ENCODE assay signal across 1 cellular context in the genomic region with DNA sequence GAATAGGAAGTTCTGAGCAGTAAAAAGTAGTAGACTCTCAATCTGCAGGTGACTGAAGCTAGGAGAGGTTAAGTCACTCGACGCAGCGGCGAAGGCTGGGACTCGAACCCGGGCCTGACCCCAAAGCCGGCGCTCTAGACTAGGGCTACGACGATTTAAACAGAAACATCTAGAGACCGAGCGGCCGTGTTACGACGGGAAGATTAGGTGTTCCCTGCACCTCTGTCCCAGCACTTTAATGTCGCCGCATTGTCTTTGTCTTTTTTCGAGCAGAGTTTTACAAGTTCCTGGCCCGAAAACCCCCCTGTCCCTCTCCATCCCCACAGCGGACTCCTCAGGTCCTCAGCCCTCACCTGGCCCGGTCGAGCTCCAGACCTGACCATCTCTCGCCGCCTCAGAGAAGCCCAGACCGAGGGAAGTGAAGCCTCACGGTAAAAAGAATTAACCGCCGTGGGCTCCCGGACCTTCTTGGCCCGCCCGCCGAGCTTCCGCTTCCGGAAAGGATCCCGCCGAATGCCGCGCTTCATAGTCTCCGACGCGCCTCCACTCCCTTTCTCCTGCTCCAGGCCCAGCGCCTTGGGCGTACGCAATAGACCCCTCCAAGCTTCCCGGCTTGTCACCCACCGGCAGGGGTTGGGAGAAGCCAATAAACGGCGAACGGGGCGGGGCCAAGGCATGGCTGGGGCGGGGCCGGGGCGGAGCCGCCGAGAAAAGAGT.
A peak's percentile ranks its signal among the peaks of the same experiment; 100 is the strongest.
TF ChIP-seq lines count a peak whose summit lies in the region.

CCDC14 (minus strand) TSS at position 439 of the 717 bp plus-strand sequence; CDS start at position 383, 56 bp downstream.

TF ChIP-seq in HepG2, 621 proteins besides CTCF, POLR2A, EP300 and RAD21 (continued from another document and continues in another):
- TF ChIP-seq AFF4 (CRISPR knock-in tag; IDR thresholded peaks at IDR 0.05) (no peak), ATF7-NPFF (CRISPR knock-in tag; IDR thresholded peaks at IDR 0.05; ENCODE audit: low read depth) (peak; percentile 79; the same call in 1 of the 2 replicates), DBP (CRISPR knock-in tag; IDR thresholded peaks at IDR 0.05; ENCODE audit: not compliant biosample characterization) (no peak), SNRNP70 (IDR thresholded peaks at IDR 0.05; ENCODE audit: low read depth, low read length) (no peak), NCOA5 (CRISPR knock-in tag; IDR thresholded peaks at IDR 0.05) (no peak), ZNF136 (CRISPR knock-in tag; IDR thresholded peaks at IDR 0.05; ENCODE audit: low read depth) (peak; percentile 73; the same call in 1 of the 2 replicates), ZBTB7B (CRISPR knock-in tag; IDR thresholded peaks at IDR 0.05) (0 out of 2 replicates have a peak, but pooled peaks have one; percentile 47), ZNF333 (CRISPR knock-in tag; IDR thresholded peaks at IDR 0.05; ENCODE audit: borderline replicate concordance) (no peak), ATF1 (CRISPR knock-in tag; IDR thresholded peaks at IDR 0.05) (no peak), ZSCAN29 (CRISPR knock-in tag; conservative IDR thresholded peaks at IDR 0.05) (no peak), MED13 (CRISPR knock-in tag; IDR thresholded peaks at IDR 0.05) (peak; percentile 66; the same call in 1 of the 2 replicates), ZNF501 (CRISPR knock-in tag; IDR thresholded peaks at IDR 0.05) (peak; percentile 83), NONO (IDR thresholded peaks at IDR 0.05) (no peak), NONO (CRISPR knock-in tag; conservative IDR thresholded peaks at IDR 0.05) (0 out of 2 replicates have a peak, but pooled peaks have one; percentile 53), TAF15 (IDR thresholded peaks at IDR 0.05; ENCODE audit: low read depth, low read length, poor library complexity, severe bottlenecking) (no peak), ZNF775 (CRISPR knock-in tag; IDR thresholded peaks at IDR 0.05; ENCODE audit: borderline replicate concordance) (no peak), FOXO4 (CRISPR knock-in tag; conservative IDR thresholded peaks at IDR 0.05) (no peak), MTF2 (CRISPR knock-in tag; IDR thresholded peaks at IDR 0.05; ENCODE audit: borderline replicate concordance) (no peak), RXRA (CRISPR knock-in tag; IDR thresholded peaks at IDR 0.05) (no peak; the same call in 1 of the 2 replicates), KMT2A (CRISPR knock-in tag; IDR thresholded peaks at IDR 0.05) (peak; percentile 73), MTA1 (CRISPR knock-in tag; IDR thresholded peaks at IDR 0.05; ENCODE audit: borderline replicate concordance) (peak; percentile 46; the same call in 1 of the 2 replicates), ZZZ3 (CRISPR knock-in tag; IDR thresholded peaks at IDR 0.05; ENCODE audit: borderline replicate concordance) (no peak), NCOA2 (CRISPR knock-in tag; IDR thresholded peaks at IDR 0.05) (no peak), DZIP1 (CRISPR knock-in tag; IDR thresholded peaks at IDR 0.05) (0 out of 2 replicates have a peak, but pooled peaks have one; percentile 31), BRD4 (CRISPR knock-in tag; IDR thresholded peaks at IDR 0.05) (no peak), RARA (CRISPR knock-in tag; IDR thresholded peaks at IDR 0.05) (0 out of 2 replicates have a peak, but pooled peaks have one; percentile 5), ZNF891 (CRISPR knock-in tag; IDR thresholded peaks at IDR 0.05) (no peak; the same call in 1 of the 2 replicates), ELF3 (CRISPR knock-in tag; IDR thresholded peaks at IDR 0.05) (peak; percentile 61; the same call in 1 of the 2 replicates), KLF6 (CRISPR knock-in tag; IDR thresholded peaks at IDR 0.05) (no peak), ZNF34 (CRISPR knock-in tag; IDR thresholded peaks at IDR 0.05; ENCODE audit: borderline replicate concordance) (no peak), PBX3 (CRISPR knock-in tag; IDR thresholded peaks at IDR 0.05; ENCODE audit: borderline replicate concordance) (no peak), RBFOX2 (IDR thresholded peaks at IDR 0.05; ENCODE audit: low read depth, low read length) (peak; percentile 67), GATAD2A (CRISPR knock-in tag; IDR thresholded peaks at IDR 0.05) (peak; percentile 40; the same call in 1 of the 2 replicates), TEAD2 (CRISPR knock-in tag; IDR thresholded peaks at IDR 0.05) (no peak), SP1 (IDR thresholded peaks at IDR 0.05) (no peak), SP1 (CRISPR knock-in tag; IDR thresholded peaks at IDR 0.05) (peak; percentile 78), CBX1 (IDR thresholded peaks at IDR 0.05; ENCODE audit: low read depth) (no peak)
- TF ChIP-seq, protein P1, sequence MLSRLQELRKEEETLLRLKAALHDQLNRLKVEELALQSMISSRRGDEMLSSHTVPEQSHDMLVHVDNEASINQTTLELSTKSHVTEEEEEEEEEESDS (CRISPR knock-in tag; IDR thresholded peaks at IDR 0.05; ENCODE audit: borderline replicate concordance) = no peak
- TF ChIP-seq, protein P2, sequence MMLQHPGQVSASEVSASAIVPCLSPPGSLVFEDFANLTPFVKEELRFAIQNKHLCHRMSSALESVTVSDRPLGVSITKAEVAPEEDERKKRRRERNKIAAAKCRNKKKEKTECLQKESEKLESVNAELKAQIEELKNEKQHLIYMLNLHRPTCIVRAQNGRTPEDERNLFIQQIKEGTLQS (CRISPR knock-in tag; IDR thresholded peaks at IDR 0.05) = no peak
- TF ChIP-seq, protein P3, sequence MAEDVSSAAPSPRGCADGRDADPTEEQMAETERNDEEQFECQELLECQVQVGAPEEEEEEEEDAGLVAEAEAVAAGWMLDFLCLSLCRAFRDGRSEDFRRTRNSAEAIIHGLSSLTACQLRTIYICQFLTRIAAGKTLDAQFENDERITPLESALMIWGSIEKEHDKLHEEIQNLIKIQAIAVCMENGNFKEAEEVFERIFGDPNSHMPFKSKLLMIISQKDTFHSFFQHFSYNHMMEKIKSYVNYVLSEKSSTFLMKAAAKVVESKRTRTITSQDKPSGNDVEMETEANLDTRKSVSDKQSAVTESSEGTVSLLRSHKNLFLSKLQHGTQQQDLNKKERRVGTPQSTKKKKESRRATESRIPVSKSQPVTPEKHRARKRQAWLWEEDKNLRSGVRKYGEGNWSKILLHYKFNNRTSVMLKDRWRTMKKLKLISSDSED (CRISPR knock-in tag; IDR thresholded peaks at IDR 0.05) = no peak
- TF ChIP-seq, protein P4, sequence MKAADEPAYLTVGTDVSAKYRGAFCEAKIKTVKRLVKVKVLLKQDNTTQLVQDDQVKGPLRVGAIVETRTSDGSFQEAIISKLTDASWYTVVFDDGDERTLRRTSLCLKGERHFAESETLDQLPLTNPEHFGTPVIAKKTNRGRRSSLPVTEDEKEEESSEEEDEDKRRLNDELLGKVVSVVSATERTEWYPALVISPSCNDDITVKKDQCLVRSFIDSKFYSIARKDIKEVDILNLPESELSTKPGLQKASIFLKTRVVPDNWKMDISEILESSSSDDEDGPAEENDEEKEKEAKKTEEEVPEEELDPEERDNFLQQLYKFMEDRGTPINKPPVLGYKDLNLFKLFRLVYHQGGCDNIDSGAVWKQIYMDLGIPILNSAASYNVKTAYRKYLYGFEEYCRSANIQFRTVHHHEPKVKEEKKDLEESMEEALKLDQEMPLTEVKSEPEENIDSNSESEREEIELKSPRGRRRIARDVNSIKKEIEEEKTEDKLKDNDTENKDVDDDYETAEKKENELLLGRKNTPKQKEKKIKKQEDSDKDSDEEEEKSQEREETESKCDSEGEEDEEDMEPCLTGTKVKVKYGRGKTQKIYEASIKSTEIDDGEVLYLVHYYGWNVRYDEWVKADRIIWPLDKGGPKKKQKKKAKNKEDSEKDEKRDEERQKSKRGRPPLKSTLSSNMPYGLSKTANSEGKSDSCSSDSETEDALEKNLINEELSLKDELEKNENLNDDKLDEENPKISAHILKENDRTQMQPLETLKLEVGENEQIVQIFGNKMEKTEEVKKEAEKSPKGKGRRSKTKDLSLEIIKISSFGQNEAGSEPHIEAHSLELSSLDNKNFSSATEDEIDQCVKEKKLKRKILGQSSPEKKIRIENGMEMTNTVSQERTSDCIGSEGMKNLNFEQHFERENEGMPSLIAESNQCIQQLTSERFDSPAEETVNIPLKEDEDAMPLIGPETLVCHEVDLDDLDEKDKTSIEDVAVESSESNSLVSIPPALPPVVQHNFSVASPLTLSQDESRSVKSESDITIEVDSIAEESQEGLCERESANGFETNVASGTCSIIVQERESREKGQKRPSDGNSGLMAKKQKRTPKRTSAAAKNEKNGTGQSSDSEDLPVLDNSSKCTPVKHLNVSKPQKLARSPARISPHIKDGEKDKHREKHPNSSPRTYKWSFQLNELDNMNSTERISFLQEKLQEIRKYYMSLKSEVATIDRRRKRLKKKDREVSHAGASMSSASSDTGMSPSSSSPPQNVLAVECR (CRISPR knock-in tag; IDR thresholded peaks at IDR 0.05; ENCODE audit: borderline replicate concordance) = peak; percentile 82; the same call in 1 of the 2 replicates
- TF ChIP-seq, protein P5, sequence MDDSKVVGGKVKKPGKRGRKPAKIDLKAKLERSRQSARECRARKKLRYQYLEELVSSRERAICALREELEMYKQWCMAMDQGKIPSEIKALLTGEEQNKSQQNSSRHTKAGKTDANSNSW (CRISPR knock-in tag; IDR thresholded peaks at IDR 0.05; ENCODE audit: borderline replicate concordance) = no peak
- TF ChIP-seq, protein P6, sequence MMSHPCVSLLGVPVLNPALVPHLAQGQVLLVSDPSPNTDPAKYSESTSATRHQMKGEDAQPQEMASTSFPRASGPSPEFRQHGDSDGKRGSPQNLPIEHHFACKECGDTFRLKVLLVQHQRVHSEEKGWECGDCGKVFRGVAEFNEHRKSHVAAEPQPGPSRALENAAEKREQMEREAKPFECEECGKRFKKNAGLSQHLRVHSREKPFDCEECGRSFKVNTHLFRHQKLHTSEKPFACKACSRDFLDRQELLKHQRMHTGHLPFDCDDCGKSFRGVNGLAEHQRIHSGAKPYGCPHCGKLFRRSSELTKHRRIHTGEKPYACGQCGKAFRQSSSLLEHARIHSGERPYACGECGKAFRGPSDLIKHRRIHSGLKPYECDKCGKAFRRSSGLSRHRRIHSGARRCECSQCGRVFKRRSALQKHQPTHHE (CRISPR knock-in tag; IDR thresholded peaks at IDR 0.05; ENCODE audit: borderline replicate concordance) = no peak
